In the genomic region with DNA sequence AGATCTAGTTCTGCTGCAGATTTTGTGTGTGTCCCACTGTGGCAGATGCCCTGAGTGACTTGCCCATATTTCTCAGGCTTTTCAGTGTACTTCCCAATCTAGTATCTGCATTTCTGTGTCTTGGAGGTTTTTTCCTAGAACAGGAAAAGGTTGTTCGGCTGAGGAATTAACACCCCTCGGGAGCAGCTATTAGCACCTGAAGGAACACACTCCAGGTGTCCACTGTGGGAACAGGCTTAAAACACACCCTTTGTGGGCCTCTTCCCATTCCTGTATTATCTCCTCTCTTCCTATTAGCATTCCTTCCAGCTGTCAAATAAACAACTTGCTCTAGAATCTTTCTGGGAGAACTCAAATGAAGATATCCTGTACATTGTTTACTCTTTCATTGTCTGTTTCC, we compare ENCODE assay signal across 24 cellular contexts.
A peak's percentile ranks its signal among the peaks of the same experiment; 100 is the strongest.
DNase-seq lines count a peak whose midpoint lies in the region; ATAC-seq and TF ChIP-seq lines count a peak whose summit lies in the region.
"Had no signal": no experiment of that assay in that cellular context is flagged by ENCODE, and none has a peak within 500 bp of the region (broad histone marks: within the 10 kb centered on the region; RNA-seq: fewer than 3 reads in every experiment).

No MANE protein-coding gene starts in this region.

- H3K9me3 Mint-ChIP-seq in endothelial cell (ENCODE audit: unreplicated experiment), result no peaks in the 10 kb centered on the region

- H3K9ac ChIP-seq in HUES64 (ENCODE audit: low read depth, low read length) (peak overlapping the region; percentile 13; the same call in 1 of the 2 replicates), iPS-20b (ENCODE audit: low read depth, low read length) (peak overlapping the region; percentile 22; the same call in 1 of the 2 replicates)
- H3K9ac ChIP-seq: BLaER1 treated with 17β-estradiol and CSF1 and Interleukin-3, amounts not matched to agents 10 nM and 100 nM had no signal

- CTCF ChIA-PET in A673 (lab: Charles Lee), result no interaction called here

- no peak overlapping the region for H3K4me3 ChIP-seq in A673 (ENCODE audit: low read depth, low read length, poor library complexity, severe bottlenecking)
- H3K4me3 ChIP-seq in HUES64 (ENCODE audit: low read length), result peak overlapping the region; percentile 17; the same call in 1 of the 2 replicates
- H3K4me3 ChIP-seq in iPS-20b (ENCODE audit: low read length), result peak overlapping the region; percentile 33
- H3K4me3 ChIP-seq: BLaER1 treated with 17β-estradiol and CSF1 and Interleukin-3, amounts not matched to agents 10 nM and 100 nM; Peyer's patch had no signal

- POLR2A ChIA-PET in A673 (lab: Charles Lee; ENCODE audit: low non-redundant PET), result no interaction called here

- H3K36me3 ChIP-seq in A673 (ENCODE audit: insufficient read depth, low read length, poor library complexity, severe bottlenecking), result peaks cover 54% of the 10 kb centered on the region
- H3K36me3 ChIP-seq in HUES64 (ENCODE audit: insufficient read depth, low read length), result no peaks in the 10 kb centered on the region; the same call in 1 of the 2 replicates
- H3K36me3 ChIP-seq in iPS-20b (ENCODE audit: insufficient read depth, low read depth, low read length), result no peaks in the 10 kb centered on the region
- H3K36me3 ChIP-seq: BLaER1 treated with 17β-estradiol and CSF1 and Interleukin-3, amounts not matched to agents 10 nM and 100 nM; Peyer's patch had no signal

- no peaks in the 10 kb centered on the region for H3K27me3 Mint-ChIP-seq in endothelial cell (ENCODE audit: unreplicated experiment)
- H3K27me3 Mint-ChIP-seq: CD4-positive, alpha-beta memory T cell had no signal

- H3K36me3 Mint-ChIP-seq in endothelial cell (ENCODE audit: low read depth, unreplicated experiment), result no peaks in the 10 kb centered on the region
- H3K36me3 Mint-ChIP-seq: CD4-positive, alpha-beta memory T cell had no signal

- WGBS in HUES64, result 2% methylated on average over 2 of the region's 2 CpGs

- no peak for ATAC-seq in GM18861 (IDR thresholded peaks at IDR 0.05; ENCODE audit: unreplicated experiment)
- no peak for ATAC-seq in HG02885 (IDR thresholded peaks at IDR 0.05; ENCODE audit: poor library complexity, unreplicated experiment)
- ATAC-seq: HCT116, SK-N-SH treated with all-trans-retinoic acid at 6 μM for 48 hours had no signal

- no peaks in the 10 kb centered on the region for H3K27me3 ChIP-seq in A673 (replicated peaks; ENCODE audit: insufficient read depth, low read depth, low read length, poor library complexity)
- H3K27me3 ChIP-seq in HUES64 (ENCODE audit: insufficient read depth, low read length), result no peaks in the 10 kb centered on the region
- H3K27me3 ChIP-seq in iPS-20b (ENCODE audit: insufficient read depth, low read length), result no peaks in the 10 kb centered on the region
- H3K27me3 ChIP-seq: BLaER1 treated with 17β-estradiol and CSF1 and Interleukin-3, amounts not matched to agents 10 nM and 100 nM; Peyer's patch had no signal

- H3K4me1 ChIP-seq in A673 (ENCODE audit: insufficient read depth, low read length, poor library complexity, severe bottlenecking) (peaks cover 11% of the 10 kb centered on the region), HUES64 (ENCODE audit: insufficient read depth, low read length) (peaks cover 52% of the 10 kb centered on the region), iPS-20b (ENCODE audit: insufficient read depth, low read length) (peaks cover 38% of the 10 kb centered on the region)
- H3K4me1 ChIP-seq: BLaER1 treated with 17β-estradiol and CSF1 and Interleukin-3, amounts not matched to agents 10 nM and 100 nM; Peyer's patch had no signal

- peaks cover 22% of the 10 kb centered on the region for H3K4me1 Mint-ChIP-seq in endothelial cell (ENCODE audit: unreplicated experiment)
- H3K4me1 Mint-ChIP-seq: CD4-positive, alpha-beta memory T cell had no signal

- DNase-seq in A673 (ENCODE audit: low spot score), result no peak
- DNase-seq in endothelial cell (ENCODE audit: low spot score), result no peak
- no peak for DNase-seq in GM19240 (ENCODE audit: insufficient read length, low spot score)
- DNase-seq in DMS153 treated with DMSO at 0.1 percent for 48 hours (lab: John Stamatoyannopoulos, UW; ENCODE audit: unreplicated experiment), result no peak
- DNase-seq: CD4-positive, alpha-beta memory T cell; GDM1; KBM-7; MM.1S; NCI-H1048; NCI-H1417 treated with DMSO at 0.1 percent for 48 hours; NCI-H187 treated with DMSO at 0.1 percent for 48 hours; NCI-H2107; NCI-H446 treated with DMSO at 0.1 percent for 48 hours; NCI-H526 treated with DMSO at 0.1 percent for 48 hours; NK-92 treated with Interleukin-12 subunit alpha and Interleukin-12 subunit beta, amount 100 ng/mL, for 24 hours; Peyer's patch had no signal

- intact Hi-C loops in A673 (cut with micrococcal nuclease; ENCODE audit: unreplicated experiment), result loop anchor here (10.0 kb wide), 1 partner anchor 58 kb away; no protein-coding TSS in a partner anchor

- H3K9me3 ChIP-seq in A673 (ENCODE audit: low read depth, low read length, poor library complexity, severe bottlenecking), result no peaks in the 10 kb centered on the region
- H3K9me3 ChIP-seq in HUES64 (ENCODE audit: insufficient read depth, low read depth, low read length), result no peaks in the 10 kb centered on the region
- H3K9me3 ChIP-seq in iPS-20b (ENCODE audit: insufficient read depth, low read depth, low read length), result no peaks in the 10 kb centered on the region
- H3K9me3 ChIP-seq: BLaER1 treated with 17β-estradiol and CSF1 and Interleukin-3, amounts not matched to agents 10 nM and 100 nM; Peyer's patch had no signal

- H3K4me3 Mint-ChIP-seq in endothelial cell (ENCODE audit: unreplicated experiment), result no peak overlapping the region
- H3K4me3 Mint-ChIP-seq: CD4-positive, alpha-beta memory T cell had no signal

- no TSS peak for BruUV-seq in A673 (replicated peaks; lab: Mats Ljungman, UMichigan)

- peak overlapping the region; percentile 20 for H3K27ac Mint-ChIP-seq in endothelial cell (ENCODE audit: unreplicated experiment)
- H3K27ac Mint-ChIP-seq: CD4-positive, alpha-beta memory T cell had no signal

- TF ChIP-seq CTCF in A673 (conservative IDR thresholded peaks at IDR 0.05; ENCODE audit: low read depth, low read length) (no peak), endothelial cell (IDR thresholded peaks at IDR 0.05; ENCODE audit: unreplicated experiment) (no peak)

- H3K27ac ChIP-seq in A673 (ENCODE audit: low read depth, low read length, poor library complexity, severe bottlenecking) (peak overlapping the region; percentile 13), HUES64 (ENCODE audit: low read depth, low read length) (peak overlapping the region; percentile 78), iPS-20b (ENCODE audit: low read length) (peak overlapping the region; percentile 10)
- H3K27ac ChIP-seq: 22Rv1; BLaER1 treated with 17β-estradiol and CSF1 and Interleukin-3, amounts not matched to agents 10 nM and 100 nM; Peyer's patch had no signal

Comparison
In these comparisons a context has a peak if more than half of its experiments do, and no peak if none do; other contexts are left out.
1. H3K27ac ChIP-seq: peak in every context shown above with its lines; median percentile 78 in HUES64; 13 in A673; 10 in iPS-20b.